ENCODE assay signal across 17 cellular contexts in the genomic region with DNA sequence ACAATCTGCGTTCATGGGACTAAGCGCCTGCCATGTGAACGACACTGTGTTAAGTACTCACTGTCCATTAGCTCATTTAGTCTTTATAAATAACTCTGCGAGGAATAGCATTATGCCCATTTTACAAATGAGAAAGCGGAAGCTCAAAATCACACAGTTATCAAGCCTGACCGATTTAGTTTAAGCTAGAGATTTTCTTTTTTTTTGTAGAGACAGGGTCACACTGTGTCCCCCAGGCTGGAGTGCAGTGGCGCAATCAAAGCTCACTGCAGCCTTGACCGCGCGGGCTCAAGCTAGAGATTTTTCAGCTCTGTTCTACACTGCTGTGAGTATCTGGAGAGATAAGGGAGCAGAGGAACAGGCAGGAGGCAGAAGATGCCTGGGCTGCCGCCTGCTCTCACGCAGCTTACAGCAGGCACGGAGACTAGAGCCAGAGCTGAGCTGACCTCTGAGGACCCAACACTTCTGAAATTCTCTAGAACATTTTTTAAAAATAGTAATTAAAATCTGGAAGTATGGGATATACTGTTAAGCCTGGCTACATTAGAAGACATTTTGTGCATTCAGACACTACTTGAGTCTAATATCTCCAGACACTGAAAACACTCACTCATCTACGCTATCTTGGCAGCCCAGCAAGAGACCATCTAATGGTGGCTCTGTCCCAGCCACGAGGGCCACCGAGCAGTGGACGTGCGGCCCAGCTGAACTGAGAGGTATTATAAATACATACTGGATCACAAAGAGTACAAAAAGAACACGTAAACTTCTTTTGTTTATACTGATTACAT. TPM values are rescaled to one million over a fixed set of nuclear protein-coding genes. Genes with fewer than 3 reads are reported as not detected.
DNase-seq lines count a peak whose midpoint lies in the region; ATAC-seq and TF ChIP-seq lines count a peak whose summit lies in the region.
"Had no signal": no experiment of that assay in that cellular context is flagged by ENCODE, and none has a peak within 500 bp of the region (broad histone marks: within the 10 kb centered on the region; RNA-seq: fewer than 3 reads in every experiment).

No MANE protein-coding gene starts in this region.

- H3K36me3 ChIP-seq in right lobe of liver: no peaks in the 10 kb centered on the region
- H3K36me3 ChIP-seq in upper lobe of right lung: no peaks in the 10 kb centered on the region
- H3K36me3 ChIP-seq: colonic mucosa had no signal

- H3K4me1 ChIP-seq in right lobe of liver: peaks cover 0 to 17% (median 3%) of the 10 kb centered on the region in 4 donors
- H3K4me1 ChIP-seq in upper lobe of right lung: peaks cover 34% of the 10 kb centered on the region

- H3K27ac ChIP-seq in right lobe of liver (peak overlapping the region in 1 of 3 donors; percentile 4), upper lobe of right lung (no peak overlapping the region)
- H3K27ac ChIP-seq: 22Rv1, colonic mucosa, foreskin keratinocyte had no signal

- H3K4me1 Mint-ChIP-seq in activated CD8-positive, alpha-beta memory T cell treated with anti-CD3 and anti-CD28 coated beads, Interleukin-2, amount 10 ng/mL, durations not matched to agents 7 days and 5 days: peaks cover 10% of the 10 kb centered on the region

- H3K4me3 ChIP-seq in fibroblast of pulmonary artery (replicated peaks; ENCODE audit: low read depth, low read length) (no peak overlapping the region), right lobe of liver (no peak overlapping the region), upper lobe of right lung (no peak overlapping the region)
- H3K4me3 ChIP-seq: colonic mucosa had no signal

- H3K9me3 Mint-ChIP-seq in activated CD8-positive, alpha-beta memory T cell treated with anti-CD3 and anti-CD28 coated beads, Interleukin-2, amount 10 ng/mL, durations not matched to agents 7 days and 5 days (ENCODE audit: low read depth): no peaks in the 10 kb centered on the region

- DNase-seq in activated CD8-positive, alpha-beta memory T cell treated with anti-CD3 and anti-CD28 coated beads, Interleukin-2, amount 10 ng/mL, durations not matched to agents 7 days and 5 days: no peak
- no peak for DNase-seq in activated CD8-positive, alpha-beta memory T cell treated with anti-CD3 and anti-CD28 coated beads for 24 hours
- DNase-seq in fibroblast of pulmonary artery (ENCODE audit: low read depth): peak; percentile 63
- DNase-seq in right lobe of liver: peak in 1 of 3 donors; percentile 55
- peak; percentile 31 for DNase-seq in upper lobe of right lung
- DNase-seq in NCI-H187 treated with DMSO at 0.1 percent for 48 hours (lab: John Stamatoyannopoulos, UW): no peak
- no peak for DNase-seq in activated CD4-positive, alpha-beta T cell treated with anti-CD3 and anti-CD28 coated beads, Interleukin-2, amount 50 U/mL, for 4 hours
- DNase-seq: activated CD4-positive, alpha-beta T cell treated with anti-CD3 and anti-CD28 coated beads for 48 hours; activated CD8-positive, alpha-beta memory T cell treated with anti-CD3 and anti-CD28 coated beads, Interleukin-2, amount 50 U/mL, for 48 hours; activated naive CD4-positive, alpha-beta T cell treated with Interleukin-2 at 50 U/mL for 16 hours; colonic mucosa; foreskin keratinocyte; NCI-H526 treated with DMSO at 0.1 percent for 48 hours; occipital lobe; substantia nigra had no signal

- WGBS in right lobe of liver (ENCODE audit: insufficient coverage, low coverage, low lambda C conversion rate, missing lambda C conversion rate): 77% methylated on average over 14 of the region's 19 CpGs

- H3K36me3 Mint-ChIP-seq in activated CD8-positive, alpha-beta memory T cell treated with anti-CD3 and anti-CD28 coated beads, Interleukin-2, amount 10 ng/mL, durations not matched to agents 7 days and 5 days: no peaks in the 10 kb centered on the region

- H3K9me3 ChIP-seq in right lobe of liver: no peaks in the 10 kb centered on the region
- no peaks in the 10 kb centered on the region for H3K9me3 ChIP-seq in upper lobe of right lung
- H3K9me3 ChIP-seq: colonic mucosa had no signal

- H3K27me3 Mint-ChIP-seq in activated CD8-positive, alpha-beta memory T cell treated with anti-CD3 and anti-CD28 coated beads, Interleukin-2, amount 10 ng/mL, durations not matched to agents 7 days and 5 days: no peaks in the 10 kb centered on the region

- peak overlapping the region; percentile 4 for H3K27ac Mint-ChIP-seq in activated CD8-positive, alpha-beta memory T cell treated with anti-CD3 and anti-CD28 coated beads, Interleukin-2, amount 10 ng/mL, durations not matched to agents 7 days and 5 days

- CTCF ChIA-PET in activated CD8-positive, alpha-beta memory T cell treated with anti-CD3 and anti-CD28 coated beads, Interleukin-2, amount 10 ng/mL, durations not matched to agents 7 days and 5 days (lab: Charles Lee): interaction anchor here (0.6 to 0.8 kb wide), 3 partner anchors 42 to 761 kb away, joined by 3 to 4 read pairs (median 4); no protein-coding TSS in a partner anchor

- TF ChIP-seq POLR2A in right lobe of liver (IDR thresholded peaks at IDR 0.05): no peak

- H3K4me3 Mint-ChIP-seq in activated CD8-positive, alpha-beta memory T cell treated with anti-CD3 and anti-CD28 coated beads, Interleukin-2, amount 10 ng/mL, durations not matched to agents 7 days and 5 days: no peak overlapping the region

- TF ChIP-seq CTCF in fibroblast of pulmonary artery (IDR thresholded peaks at IDR 0.05; ENCODE audit: low read length, missing control alignments) (no peak), right lobe of liver (IDR thresholded peaks at IDR 0.05) (no peak), upper lobe of right lung (IDR thresholded peaks at IDR 0.05) (no peak)

- intact Hi-C loops in right lobe of liver (cut with DNase I) (no loop called here), upper lobe of right lung (cut with DNase I) (no loop called here)

- ATAC-seq in activated CD8-positive, alpha-beta memory T cell treated with anti-CD3 and anti-CD28 coated beads, Interleukin-2, amount 10 ng/mL, durations not matched to agents 7 days and 5 days: no peak
- peak; percentile 46 to 69 (median 60) for ATAC-seq in right lobe of liver
- ATAC-seq in upper lobe of right lung: no peak
- no peak for ATAC-seq in GM18511 (IDR thresholded peaks at IDR 0.05; ENCODE audit: unreplicated experiment)
- ATAC-seq: foreskin keratinocyte had no signal

- H3K27me3 ChIP-seq in right lobe of liver (no peaks in the 10 kb centered on the region), upper lobe of right lung (no peaks in the 10 kb centered on the region)
- H3K27me3 ChIP-seq: colonic mucosa, foreskin keratinocyte had no signal

RNA-seq across cellular contexts. Expression of a gene that starts 38.7 kb away (rescaled TPM):
- 10 to 100 TPM; 14.4 to 18.6 TPM for total RNA-seq in activated CD8-positive, alpha-beta memory T cell treated with anti-CD3 and anti-CD28 coated beads, Interleukin-2, amount 10 ng/mL, durations not matched to agents 7 days and 5 days
- 10 to 100 TPM; 10.3 to 32.1 (median 14.1) TPM for total RNA-seq in right lobe of liver
- 47.2 TPM for total RNA-seq in upper lobe of right lung

Comparison
In these comparisons a context has a peak if more than half of its experiments do, and no peak if none do; other contexts are left out.
1. ATAC-seq: peak in right lobe of liver (4 of 4); none in activated CD8-positive, alpha-beta memory T cell treated with anti-CD3 and anti-CD28 coated beads, Interleukin-2, amount 10 ng/mL, durations not matched to agents 7 days and 5 days (single experiment), upper lobe of right lung (single experiment) and GM18511 (single experiment).
2. DNase-seq: peak in fibroblast of pulmonary artery (single experiment) and upper lobe of right lung (single experiment); none in activated CD8-positive, alpha-beta memory T cell treated with anti-CD3 and anti-CD28 coated beads, Interleukin-2, amount 10 ng/mL, durations not matched to agents 7 days and 5 days (single experiment), activated CD8-positive, alpha-beta memory T cell treated with anti-CD3 and anti-CD28 coated beads for 24 hours (single experiment), NCI-H187 treated with DMSO at 0.1 percent for 48 hours (single experiment) and activated CD4-positive, alpha-beta T cell treated with anti-CD3 and anti-CD28 coated beads, Interleukin-2, amount 50 U/mL, for 4 hours (0 of 2).